In genomic region chr2:116877944-116878343, GRCh38 we compare ENCODE assay signal across 8 cellular contexts.
"Had no signal": no experiment of that assay in that cellular context is flagged by ENCODE, and none has a peak within 500 bp of the region (broad histone marks: within the 10 kb centered on the region; RNA-seq: fewer than 3 reads in every experiment).

No MANE protein-coding gene starts in this region.

- H3K4me3 ChIP-seq: GM12878 had no signal

- FAIRE-seq: G401.6, GM12878, GM12891, GM12892, GM18507, GM19239 had no signal

- DNase-seq: GDM1, GF-D8 had no signal

- ATAC-seq: GM12878 had no signal
